ENCODE assay signal across 19 cellular contexts in the genomic region with DNA sequence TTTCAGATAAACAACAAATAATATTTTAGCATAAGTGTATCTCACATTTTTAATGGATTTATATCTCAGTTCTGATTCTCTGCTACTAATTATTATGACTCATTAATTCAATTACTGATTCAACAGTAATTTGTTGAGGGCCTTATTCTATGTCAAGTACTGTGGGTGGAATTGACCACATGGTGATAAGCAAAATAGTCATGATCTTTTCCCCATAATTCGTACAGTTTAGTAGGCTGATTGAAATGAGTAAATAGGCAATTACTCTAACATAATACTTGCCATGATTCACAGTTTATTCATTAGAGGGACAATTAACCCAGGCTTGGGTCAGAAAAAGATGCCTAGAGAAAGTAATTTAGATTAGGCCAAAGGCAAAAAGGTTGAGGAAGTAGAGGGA.
DNase-seq lines count a peak whose midpoint lies in the region; ATAC-seq and TF ChIP-seq lines count a peak whose summit lies in the region.
"Had no signal": no experiment of that assay in that cellular context is flagged by ENCODE, and none has a peak within 500 bp of the region (broad histone marks: within the 10 kb centered on the region; RNA-seq: fewer than 3 reads in every experiment).

No MANE protein-coding gene starts in this region.

- in situ Hi-C loops in GM23248 (cut with MboI): no loop called here

- peak; percentile 57 for DNase-seq in GM23248
- DNase-seq in RKO (ENCODE audit: low spot score): peak; percentile 40
- DNase-seq in epithelial cell of esophagus (ENCODE audit: low read depth): peak; percentile 18
- DNase-seq in right lobe of liver: no peak
- no peak for DNase-seq in NCI-H345 treated with DMSO at 0.1 percent for 48 hours (lab: John Stamatoyannopoulos, UW; ENCODE audit: unreplicated experiment)
- DNase-seq: activated effector memory CD4-positive, alpha-beta T cell treated with Interleukin-2 at 50 U/mL for 16 hours; anterior cingulate cortex; Calu3; effector memory CD8-positive, alpha-beta T cell; hypothalamus; Kasumi-1; NCI-H1105; NCI-H2081 treated with DMSO at 0.1 percent for 48 hours; NCI-H526 treated with DMSO at 0.1 percent for 48 hours; T1000; upper lobe of right lung had no signal

- H3K9me2 ChIP-seq in GM23248 (ENCODE audit: insufficient read depth): no peaks in the 10 kb centered on the region

- H4K20me1 ChIP-seq in GM23248 (ENCODE audit: insufficient read depth): no peaks in the 10 kb centered on the region

- 0 to 3% methylated on average over 1 of the region's 1 CpG for WGBS in GM23248 (ENCODE audit: low coverage in 1 of 2, low lambda C conversion rate in 2 of 2, missing lambda C conversion rate in 2 of 2), 2 experiments
- 63% methylated on average over 1 of the region's 1 CpG for WGBS in right lobe of liver (ENCODE audit: insufficient coverage, low coverage, low lambda C conversion rate, missing lambda C conversion rate)

- no peak for ATAC-seq in right lobe of liver
- ATAC-seq in GM18907 (IDR thresholded peaks at IDR 0.05; ENCODE audit: unreplicated experiment): no peak
- ATAC-seq: effector memory CD8-positive, alpha-beta T cell; upper lobe of right lung had no signal

- no peak for TF ChIP-seq POLR2A in right lobe of liver (IDR thresholded peaks at IDR 0.05)

- intact Hi-C loops in right lobe of liver (cut with DNase I): no loop called here

- H3K4me1 ChIP-seq in GM23248 (ENCODE audit: insufficient read depth) (peaks cover 41% of the 10 kb centered on the region), skeletal muscle satellite cell (ENCODE audit: control insufficient read depth, insufficient read depth, low read length) (peaks cover 33% of the 10 kb centered on the region), right lobe of liver (no peaks in the 10 kb centered on the region)
- H3K4me1 ChIP-seq: neural progenitor cell had no signal

- H3K27me3 ChIP-seq in GM23248 (replicated peaks; ENCODE audit: insufficient read depth): no peaks in the 10 kb centered on the region
- H3K27me3 ChIP-seq in skeletal muscle satellite cell (ENCODE audit: control insufficient read depth, insufficient read depth, low read length): no peaks in the 10 kb centered on the region
- H3K27me3 ChIP-seq in right lobe of liver: no peaks in the 10 kb centered on the region
- H3K27me3 ChIP-seq: neural progenitor cell, upper lobe of right lung had no signal

- peaks cover 30% of the 10 kb centered on the region for H3F3A ChIP-seq in GM23248 (ENCODE audit: insufficient read depth)

- H3K9ac ChIP-seq in GM23248: peak overlapping the region; percentile 10; the same call in 1 of the 2 replicates
- peak overlapping the region; percentile 65 for H3K9ac ChIP-seq in skeletal muscle satellite cell (ENCODE audit: low read depth, low read length)
- H3K9ac ChIP-seq: neural progenitor cell had no signal

- H3K27ac ChIP-seq in GM23248 (peak overlapping the region; percentile 70), right lobe of liver (no peak overlapping the region)
- H3K27ac ChIP-seq: neural progenitor cell, upper lobe of right lung had no signal

- H2AFZ ChIP-seq in GM23248: no peak overlapping the region
- H2AFZ ChIP-seq: neural progenitor cell had no signal

- TF ChIP-seq CTCF in epithelial cell of esophagus (IDR thresholded peaks at IDR 0.05; ENCODE audit: insufficient read depth, low read depth, low read length, missing control alignments) (no peak), right lobe of liver (IDR thresholded peaks at IDR 0.05) (no peak)

- H3K36me3 ChIP-seq in GM23248 (ENCODE audit: low read depth) (no peaks in the 10 kb centered on the region), skeletal muscle satellite cell (ENCODE audit: insufficient read depth, low read length) (no peaks in the 10 kb centered on the region), right lobe of liver (no peaks in the 10 kb centered on the region)
- H3K36me3 ChIP-seq: neural progenitor cell, upper lobe of right lung had no signal

- no peaks in the 10 kb centered on the region for H3K9me3 ChIP-seq in GM23248 (ENCODE audit: low read depth)
- no peaks in the 10 kb centered on the region for H3K9me3 ChIP-seq in skeletal muscle satellite cell (replicated peaks; ENCODE audit: low read length)
- H3K9me3 ChIP-seq in right lobe of liver: no peaks in the 10 kb centered on the region
- H3K9me3 ChIP-seq: upper lobe of right lung had no signal

- H3K4me2 ChIP-seq in GM23248 (ENCODE audit: unreplicated experiment): peak overlapping the region; percentile 31
- peak overlapping the region; percentile 38 for H3K4me2 ChIP-seq in skeletal muscle satellite cell (ENCODE audit: low read length)
- H3K4me2 ChIP-seq: neural progenitor cell had no signal

- H3K79me2 ChIP-seq in GM23248 (ENCODE audit: insufficient read depth): no peaks in the 10 kb centered on the region

- H3K4me3 ChIP-seq in GM23248 (no peak overlapping the region), epithelial cell of esophagus (ENCODE audit: low read length) (no peak overlapping the region), skeletal muscle satellite cell (ENCODE audit: low read length) (no peak overlapping the region), right lobe of liver (no peak overlapping the region)
- H3K4me3 ChIP-seq: neural progenitor cell, upper lobe of right lung had no signal

Comparison
In these comparisons a context has a peak if more than half of its experiments do, and no peak if none do; other contexts are left out.
1. DNase-seq: peak in GM23248 (single experiment), RKO (single experiment) and epithelial cell of esophagus (single experiment); none in right lobe of liver (0 of 3) and NCI-H345 treated with DMSO at 0.1 percent for 48 hours (single experiment).